Comparison of ENCODE assay signal across 21 cellular contexts in genomic region chr10:126380352-126381076, GRCh38. TPM values are rescaled to one million over a fixed set of nuclear protein-coding genes. Genes with fewer than 3 reads are reported as not detected.
DNase-seq lines count a peak whose midpoint lies in the region; ATAC-seq, FAIRE-seq and TF ChIP-seq lines count a peak whose summit lies in the region.
"Had no signal": no experiment of that assay in that cellular context is flagged by ENCODE, and none has a peak within 500 bp of the region (broad histone marks: within the 10 kb centered on the region; RNA-seq: fewer than 3 reads in every experiment).

No MANE protein-coding gene starts in this region.

- TF ChIP-seq CTCF in H1 (IDR thresholded peaks at IDR 0.05; ENCODE audit: control extremely low read depth in 1 of 3, insufficient read depth in 1 of 3, low read depth in 1 of 3, low read length in 3 of 3) = no peak
- TF ChIP-seq CTCF in H9 (conservative IDR thresholded peaks at IDR 0.05) = no peak

- CTCF ChIA-PET in H1 (lab: Charles Lee; ENCODE audit: partially characterized antibody) = interaction anchor here (0.6 to 1.7 kb wide), 3 partner anchors 10 to 125 kb away, joined by 3 to 4 read pairs (median 3); no protein-coding TSS in a partner anchor

- H3K27ac ChIP-seq in H1 (ENCODE audit: low read depth, low read length) (no peak overlapping the region), H9 (ENCODE audit: insufficient read length, low read depth, low read length) (no peak overlapping the region)
- H3K27ac ChIP-seq: 22Rv1, HL-60 had no signal

- H3K9ac ChIP-seq in H1 (replicated peaks in 1 of 4; ENCODE audit: extremely low read depth in 1 of 4, low read depth in 3 of 4, low read length in 3 of 4) (no peak overlapping the region), H9 (ENCODE audit: extremely low read depth, insufficient read length, low read length) (no peak overlapping the region)

- H3K4me3 ChIP-seq in H1 (ENCODE audit: extremely low read depth in 1 of 4, insufficient read depth in 2 of 4, low read depth in 3 of 4, low read length in 4 of 4) = no peak overlapping the region
- H3K4me3 ChIP-seq: GM12878 had no signal

- H2BK15ac ChIP-seq in H1 (ENCODE audit: low read length) = no peak overlapping the region
- H2BK15ac ChIP-seq in H9 (ENCODE audit: low read depth, low read length) = no peak overlapping the region

- no peak for TF ChIP-seq RAD21 in H1 (IDR thresholded peaks at IDR 0.05 in 1 of 2, conservative IDR thresholded peaks at IDR 0.05 in 1 of 2; ENCODE audit: low read depth in 2 of 2, low read length in 2 of 2)

- H3K23me2 ChIP-seq in H1 (ENCODE audit: low read depth, low read length) = no peaks in the 10 kb centered on the region
- no peaks in the 10 kb centered on the region for H3K23me2 ChIP-seq in H9 (ENCODE audit: insufficient read length, low read depth, low read length, poor library complexity, severe bottlenecking)

- peaks cover 7 to 14% of the 10 kb centered on the region in 2 experiments; a peak in 1 of 4 replicates for H3K4me1 Mint-ChIP-seq in H9
- H3K4me1 Mint-ChIP-seq: B cell had no signal

- H4K20me1 ChIP-seq in H1 (replicated peaks in 1 of 2; ENCODE audit: control insufficient read depth in 1 of 2, insufficient read depth in 2 of 2, low read length in 2 of 2) (no peaks in the 10 kb centered on the region), H9 (ENCODE audit: control insufficient read depth, insufficient read depth, insufficient read length) (no peaks in the 10 kb centered on the region)

- peaks cover 7% of the 10 kb centered on the region; the same call in 1 of the 2 replicates for H3K27me3 Mint-ChIP-seq in H9 (ENCODE audit: low read depth)

- H3K23ac ChIP-seq in H1 (ENCODE audit: insufficient read length) (no peak overlapping the region), H9 (ENCODE audit: insufficient read length, low read depth, low read length) (no peak overlapping the region)

- H3K79me2 ChIP-seq in H1 (ENCODE audit: control insufficient read depth in 1 of 2, insufficient read depth in 2 of 2, low read length in 2 of 2) = no peaks in the 10 kb centered on the region
- no peaks in the 10 kb centered on the region for H3K79me2 ChIP-seq in H9 (ENCODE audit: insufficient read depth, low read length)

- WGBS in H1 (ENCODE audit: extremely low coverage in 1 of 2, insufficient coverage in 1 of 2, insufficient read length in 1 of 2, insufficient replicate concordance in 2 of 2, low coverage in 1 of 2, low lambda C conversion rate in 2 of 2, missing lambda C conversion rate in 1 of 2), 2 experiments = 92% methylated on average over 7 of the region's 7 CpGs; no CpG with 5 or more reads in 1 of the 2 experiments
- WGBS in H9 (ENCODE audit: extremely low coverage, insufficient read length, low lambda C conversion rate) = no CpG with 5 or more reads among the region's 7 CpGs

- no peak overlapping the region for H3K27ac Mint-ChIP-seq in H9
- H3K27ac Mint-ChIP-seq: B cell; CD4-positive, CD25-positive, alpha-beta regulatory T cell had no signal

- H2BK20ac ChIP-seq in H1 (ENCODE audit: low read length) (no peak overlapping the region), H9 (ENCODE audit: low read depth, low read length, poor library complexity, severe bottlenecking) (no peak overlapping the region)

- H3K79me1 ChIP-seq in H1 (ENCODE audit: low read depth, low read length) (no peaks in the 10 kb centered on the region), H9 (ENCODE audit: insufficient read depth, low read depth, low read length, poor library complexity, severe bottlenecking) (no peaks in the 10 kb centered on the region)

- H2AFZ ChIP-seq in H1 (ENCODE audit: low read length) = peak overlapping the region; percentile 10; the same call in 1 of the 2 replicates
- no peak overlapping the region for H2AFZ ChIP-seq in H9 (ENCODE audit: low read length)

- H3K18ac ChIP-seq in H1 (ENCODE audit: extremely low read depth, low read length) = no peak overlapping the region
- no peak overlapping the region for H3K18ac ChIP-seq in H9 (ENCODE audit: insufficient read length, low read depth, low read length)

- H3K9me3 ChIP-seq in H1 (ENCODE audit: insufficient read depth in 2 of 2, low read depth in 1 of 2, low read length in 1 of 2) (peaks cover 0 to 10% of the 10 kb centered on the region in 2 experiments; a peak in 1 of 4 replicates), H9 (ENCODE audit: control insufficient read depth, low read depth, low read length) (no peaks in the 10 kb centered on the region)

- no peak overlapping the region for H3K4me3 Mint-ChIP-seq in H9
- H3K4me3 Mint-ChIP-seq: B cell; CD4-positive, CD25-positive, alpha-beta regulatory T cell had no signal

- no peak overlapping the region for H3T11ph ChIP-seq in H9 (ENCODE audit: low read length)

- H4K8ac ChIP-seq in H1 (ENCODE audit: extremely low read depth, insufficient read depth, low read length) = no peak overlapping the region
- H4K8ac ChIP-seq in H9 (replicated peaks; ENCODE audit: insufficient read length, low read depth, low read length) = no peak overlapping the region

- H4K5ac ChIP-seq in H1 (ENCODE audit: insufficient read length, low read depth, low read length) (no peak overlapping the region), H9 (ENCODE audit: insufficient read length, low read depth, low read length) (no peak overlapping the region)

- no peak overlapping the region for H2AK5ac ChIP-seq in H1 (ENCODE audit: low read depth, low read length)
- no peak overlapping the region for H2AK5ac ChIP-seq in H9 (ENCODE audit: insufficient read length, low read length)

- DNase-seq in NCI-H82 (lab: John Stamatoyannopoulos, UW) (peak; percentile 17), NCI-H82 treated with DMSO at 0.1 percent for 48 hours (lab: John Stamatoyannopoulos, UW; ENCODE audit: unreplicated experiment) (no peak), H1 (ENCODE audit: low read depth in 1 of 2, low spot score in 2 of 2) (no peak), myocyte (ENCODE audit: low read depth) (peak; percentile 69), H9 (no peak)
- DNase-seq: Caco-2; CD4-positive, CD25-positive, alpha-beta regulatory T cell; EL; NCI-H1436; NCI-H1930; NCI-H345; NCI-H524 treated with DMSO at 0.1 percent for 48 hours had no signal

- H2BK120ac ChIP-seq in H1 (replicated peaks; ENCODE audit: low read depth, low read length) (no peak overlapping the region), H9 (ENCODE audit: low read depth, low read length, poor library complexity, severe bottlenecking) (no peak overlapping the region)

- H3K4me2 ChIP-seq in H1 (ENCODE audit: insufficient read depth in 1 of 2, low read depth in 2 of 2, low read length in 2 of 2) (no peak overlapping the region), H9 (ENCODE audit: insufficient read depth, insufficient read length, low read length) (no peak overlapping the region)

- H4K91ac ChIP-seq in H1 (replicated peaks; ENCODE audit: insufficient read length, low read length) (no peak overlapping the region), H9 (ENCODE audit: insufficient read length, low read depth, low read length) (no peak overlapping the region)

- TF ChIP-seq POLR2A in H1 (IDR thresholded peaks at IDR 0.05; ENCODE audit: control extremely low read depth in 1 of 2, low read depth in 2 of 2, low read length in 2 of 2) = no peak

- ATAC-seq in HG02763 (IDR thresholded peaks at IDR 0.05; ENCODE audit: unreplicated experiment) (no peak), HG03159 (IDR thresholded peaks at IDR 0.05; ENCODE audit: unreplicated experiment) (no peak), GM18498 (IDR thresholded peaks at IDR 0.05; ENCODE audit: unreplicated experiment) (no peak)
- ATAC-seq: GM12878, Panc1 had no signal

- no peaks in the 10 kb centered on the region for H3K27me3 ChIP-seq in H1 (replicated peaks in 1 of 4; ENCODE audit: control insufficient read depth in 3 of 4, extremely low read depth in 1 of 4, insufficient read depth in 3 of 4, low read length in 3 of 4)
- H3K27me3 ChIP-seq in H9 (ENCODE audit: insufficient read depth, low read length) = no peaks in the 10 kb centered on the region

- no peak for FAIRE-seq in H1 (lab: Jason Lieb, UNC)
- FAIRE-seq: GM12878, GM18507 had no signal

- H3K36me3 ChIP-seq in H1 (ENCODE audit: control insufficient read depth in 2 of 4, insufficient read depth in 4 of 4, low read length in 3 of 4) = no peaks in the 10 kb centered on the region

- H3K56ac ChIP-seq in H1 (replicated peaks; ENCODE audit: insufficient read length, low read depth, low read length) (no peak overlapping the region), H9 (ENCODE audit: insufficient read length, low read depth, low read length) (no peak overlapping the region)

- POLR2A ChIA-PET in H1 (lab: Charles Lee; ENCODE audit: partially characterized antibody) = no interaction called here

- no peak overlapping the region for H2BK5ac ChIP-seq in H1 (ENCODE audit: low read depth, low read length)
- no peak overlapping the region for H2BK5ac ChIP-seq in H9 (ENCODE audit: insufficient read length, low read length)

- no peak overlapping the region for H2BK12ac ChIP-seq in H1 (ENCODE audit: low read depth, low read length)
- no peak overlapping the region for H2BK12ac ChIP-seq in H9 (ENCODE audit: insufficient read length, low read depth, low read length)

- peaks cover 16 to 25% of the 10 kb centered on the region in 2 experiments for H3K9me3 Mint-ChIP-seq in H9

- H3K14ac ChIP-seq in H1 (ENCODE audit: insufficient read length) (no peak overlapping the region), H9 (ENCODE audit: insufficient read depth, low read length) (no peak overlapping the region)

- no peak overlapping the region for H3K4ac ChIP-seq in H1 (replicated peaks; ENCODE audit: insufficient read length, low read depth, low read length)
- H3K4ac ChIP-seq in H9 (ENCODE audit: low read depth, low read length) = no peak overlapping the region

- peaks cover 0 to 20% (median 6%) of the 10 kb centered on the region in 3 experiments; a peak in 6 of 7 replicates for H3K36me3 Mint-ChIP-seq in H9 (ENCODE audit: insufficient read depth in 1 of 3, low read depth in 3 of 3)
- H3K36me3 Mint-ChIP-seq: CD4-positive, CD25-positive, alpha-beta regulatory T cell had no signal

- H3K4me1 ChIP-seq in H1 (replicated peaks in 1 of 4; ENCODE audit: control insufficient read depth in 3 of 4, insufficient read depth in 4 of 4, low read length in 3 of 4) = no peaks in the 10 kb centered on the region
- no peaks in the 10 kb centered on the region for H3K4me1 ChIP-seq in H9 (ENCODE audit: insufficient read depth, low read length)
- H3K4me1 ChIP-seq: Caco-2 had no signal

- TF ChIP-seq EP300 in H1 (IDR thresholded peaks at IDR 0.05; ENCODE audit: borderline replicate concordance in 1 of 2, low read depth in 2 of 2, low read length in 2 of 2) = no peak

RNA-seq across cellular contexts. Expression of gene ADAM12, which starts 7.8 kb away (rescaled TPM):
- total RNA-seq in H1 (2021; fragmentation: NEBNext Ultra II Directional; extraction: Animal tissue kit (Norgen Biotek cat#: 25700)) = 0.07 and 0.19 TPM in 2 replicates
- 0.17 and 0.20 TPM in 2 replicates for polyA plus RNA-seq in H1 (2011; rRNA removed)
- polyA plus RNA-seq in H1 (2011; cell fraction: cytosol; rRNA removed) = 0.13 TPM
- 0.51 TPM for polyA plus RNA-seq in H1 (2011; cell fraction: nucleus; rRNA removed)
- 0.11 to 0.30 TPM (median 0.21 TPM) in 4 replicates for polyA plus RNA-seq in H1 (2012, experiment 1 of 2)
- polyA plus RNA-seq in H1 (2012, experiment 2 of 2) = 0.03 TPM
- polyA plus RNA-seq in H1 (2013, experiment 1 of 2) = 0.47 TPM
- polyA plus RNA-seq in H1 (2013, experiment 2 of 2) = 0.09 TPM
- 0.12 and 0.54 TPM in 2 replicates for polyA minus RNA-seq in H1 (2011; rRNA and poly(A)+ RNA removed)
- 0.66 TPM for polyA minus RNA-seq in H1 (2011; cell fraction: cytosol; rRNA and poly(A)+ RNA removed)
- 1.7 TPM for polyA minus RNA-seq in H1 (2011; cell fraction: nucleus; rRNA and poly(A)+ RNA removed)
- 14.4 and 15.5 TPM in 2 replicates for total RNA-seq in myocyte
- 58.2 TPM for polyA plus RNA-seq in myocyte (2012)
- 0.24 and 0.35 TPM in 2 replicates for total RNA-seq in H9 (2021)
- total RNA-seq: Caco-2 had no signal

Comparison
In these comparisons a context has a peak if more than half of its experiments do, and no peak if none do; other contexts are left out.
1. DNase-seq: peak in NCI-H82 (single experiment) and myocyte (single experiment); none in NCI-H82 treated with DMSO at 0.1 percent for 48 hours (single experiment), H1 (0 of 2) and H9 (single experiment).
2. RNA of gene ADAM12, which starts 7.8 kb away (total RNA-seq): 14.4 to 15.5 TPM in myocyte; 0.24 to 0.35 TPM in H9 and 0.07 to 0.19 TPM in H1; every median in the first group is over 10 times any median in the second.